ENCODE assay signal across 15 cellular contexts in the genomic region with DNA sequence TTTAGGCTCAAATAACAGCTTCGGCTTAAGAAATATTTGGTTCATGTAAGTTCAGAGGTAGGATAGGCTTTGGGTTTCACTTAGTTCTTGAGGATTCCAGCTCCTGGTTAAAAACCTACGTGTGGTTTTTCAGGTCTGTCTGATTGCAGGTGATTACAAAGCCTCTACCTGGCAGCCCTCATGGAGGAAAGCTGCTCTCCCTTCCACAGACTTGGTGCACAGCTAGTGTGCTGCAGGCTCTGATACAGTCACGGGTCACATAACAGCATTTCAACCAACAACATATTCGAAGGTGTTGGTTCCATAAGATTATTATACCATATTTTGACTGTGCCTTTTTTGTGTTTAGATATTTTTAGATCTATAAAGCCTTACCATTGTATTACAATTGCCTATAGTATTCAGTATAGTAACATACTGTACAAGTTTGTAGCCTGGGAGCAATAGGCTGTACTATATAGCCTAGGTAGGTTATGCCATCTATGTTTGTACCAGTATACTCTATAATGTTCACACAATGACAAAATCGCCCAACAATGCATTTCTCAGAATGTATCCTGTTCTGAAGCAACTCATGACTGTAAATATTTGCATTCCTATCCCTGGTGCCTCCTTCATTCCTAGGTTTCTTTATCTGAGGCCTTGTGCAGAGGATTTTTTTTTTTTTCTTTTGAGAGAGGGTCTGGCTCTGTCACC. TPM values are rescaled to one million over a fixed set of nuclear protein-coding genes. Genes with fewer than 3 reads are reported as not detected.
DNase-seq lines count a peak whose midpoint lies in the region; ATAC-seq, FAIRE-seq and TF ChIP-seq lines count a peak whose summit lies in the region.
"Had no signal": no experiment of that assay in that cellular context is flagged by ENCODE, and none has a peak within 500 bp of the region (broad histone marks: within the 10 kb centered on the region; RNA-seq: fewer than 3 reads in every experiment).

No MANE protein-coding gene starts in this region.

- DNase-seq in A549 (ENCODE audit: low read depth in 1 of 2, low spot score in 1 of 2) (peak in 1 of 2 experiments; percentile 62), GM12892 (ENCODE audit: insufficient read length) (no peak), RWPE2 (ENCODE audit: low spot score) (no peak), hepatocyte (ENCODE audit: low spot score) (peak; percentile 44), COLO668 (lab: John Stamatoyannopoulos, UW; ENCODE audit: unreplicated experiment) (no peak), SKM-1 (lab: John Stamatoyannopoulos, UW; ENCODE audit: unreplicated experiment) (no peak), NCI-H2029 (lab: John Stamatoyannopoulos, UW) (no peak)
- DNase-seq: ACHN; activated naive CD4-positive, alpha-beta T cell; colonic mucosa; NCI-H2081 treated with DMSO at 0.1 percent for 48 hours; NCI-H526 treated with DMSO at 0.1 percent for 48 hours; stomach had no signal

- TF ChIP-seq POLR2A in A549 (IDR thresholded peaks at IDR 0.05; ENCODE audit: low read length) (no peak), GM12892 (IDR thresholded peaks at IDR 0.05; ENCODE audit: low read depth, low read length) (no peak)

- H3K79me2 ChIP-seq in hepatocyte, result no peaks in the 10 kb centered on the region

- peaks cover 31% of the 10 kb centered on the region for H3K4me1 ChIP-seq in A549
- H3K4me1 ChIP-seq in RWPE2 (ENCODE audit: insufficient read depth, poor library complexity, severe bottlenecking), result peaks cover 1% of the 10 kb centered on the region
- H3K4me1 ChIP-seq in hepatocyte (ENCODE audit: insufficient read depth), result peaks cover 22% of the 10 kb centered on the region
- H3K4me1 ChIP-seq: colonic mucosa had no signal

- H3K4me3 ChIP-seq in A549, result no peak overlapping the region
- no peak overlapping the region for H3K4me3 ChIP-seq in RWPE2 (ENCODE audit: severe bottlenecking)
- H3K4me3 ChIP-seq in hepatocyte, result no peak overlapping the region
- H3K4me3 ChIP-seq: ascending aorta, colonic mucosa, stomach had no signal

- H3K27ac ChIP-seq in A549, result peak overlapping the region; percentile 68 to 82
- H3K27ac ChIP-seq in RWPE2 (ENCODE audit: poor library complexity, severe bottlenecking), result no peak overlapping the region
- peak overlapping the region; percentile 92 for H3K27ac ChIP-seq in hepatocyte
- H3K27ac ChIP-seq: ascending aorta, colonic mucosa, stomach had no signal

- ATAC-seq in A549 (peak; percentile 63 to 84), RWPE2 (ENCODE audit: low read depth) (peak; percentile 43; the same call in 2 of the 3 replicates), GM21723 (IDR thresholded peaks at IDR 0.05; ENCODE audit: unreplicated experiment) (no peak)

- H3K9me2 ChIP-seq in hepatocyte (replicated peaks; ENCODE audit: insufficient read depth), result no peaks in the 10 kb centered on the region

- WGBS in A549 (ENCODE audit: missing lambda C conversion rate), result 57% methylated on average over 5 of the region's 5 CpGs
- 62% methylated on average over 5 of the region's 5 CpGs for WGBS in hepatocyte (ENCODE audit: low lambda C conversion rate, missing lambda C conversion rate)

- H3K27me3 ChIP-seq in RWPE2 (ENCODE audit: insufficient read depth, poor library complexity, severe bottlenecking) (no peaks in the 10 kb centered on the region), hepatocyte (no peaks in the 10 kb centered on the region)
- H3K27me3 ChIP-seq: ascending aorta, colonic mucosa, stomach had no signal

- H3K4me2 ChIP-seq in A549 (peak overlapping the region; percentile 69), hepatocyte (peak overlapping the region; percentile 59)

- no peaks in the 10 kb centered on the region for H3K36me3 ChIP-seq in RWPE2 (ENCODE audit: low read depth)
- no peaks in the 10 kb centered on the region for H3K36me3 ChIP-seq in hepatocyte (replicated peaks; ENCODE audit: insufficient read depth, low read depth)
- H3K36me3 ChIP-seq: ascending aorta, colonic mucosa, stomach had no signal

- POLR2A ChIA-PET in A549 (lab: Yijun Ruan, JAX), result interaction anchor here (1.9 kb wide), 1 partner anchor 8 kb away, joined by 8 read pairs; a partner anchor contains a TSS

- H3K9me3 ChIP-seq in A549, result no peaks in the 10 kb centered on the region
- no peaks in the 10 kb centered on the region for H3K9me3 ChIP-seq in RWPE2 (ENCODE audit: severe bottlenecking)
- no peaks in the 10 kb centered on the region for H3K9me3 ChIP-seq in hepatocyte (ENCODE audit: low read depth)
- H3K9me3 ChIP-seq: ascending aorta, colonic mucosa, stomach had no signal

- FAIRE-seq in A549 (lab: Jason Lieb, UNC) (no peak), GM12892 (lab: Jason Lieb, UNC) (peak; percentile 48)

- CTCF ChIA-PET in A549 (lab: Yijun Ruan, JAX), result interaction anchor here (0.6 to 5.3 kb wide), 4 partner anchors 9 to 47 kb away, joined by 3 to 23 read pairs (median 7); a partner anchor contains a TSS

- no peaks in the 10 kb centered on the region for H4K20me1 ChIP-seq in hepatocyte (ENCODE audit: insufficient read depth, poor library complexity, severe bottlenecking)

- TF ChIP-seq EP300 in A549 (IDR thresholded peaks at IDR 0.05), result no peak

- peak overlapping the region; percentile 52 for H2AFZ ChIP-seq in hepatocyte

- no peak for TF ChIP-seq RAD21 in A549 (conservative IDR thresholded peaks at IDR 0.05 in 1 of 2, IDR thresholded peaks at IDR 0.05 in 1 of 2)

- no peak for TF ChIP-seq CTCF in A549 (IDR thresholded peaks at IDR 0.05)
- TF ChIP-seq CTCF in RWPE2 (IDR thresholded peaks at IDR 0.05; ENCODE audit: poor library complexity, severe bottlenecking), result no peak
- no peak for TF ChIP-seq CTCF in hepatocyte (IDR thresholded peaks at IDR 0.05; ENCODE audit: poor library complexity)

TF ChIP-seq in A549, 52 proteins besides CTCF, POLR2A, EP300 and RAD21:
- TF ChIP-seq FOSL2 (IDR thresholded peaks at IDR 0.05) (no peak), FOSL2 (CRISPR knock-in tag; IDR thresholded peaks at IDR 0.05) (0 out of 2 replicates have a peak, but pooled peaks have one; percentile 36), JUN (IDR thresholded peaks at IDR 0.05) (no peak), CEBPB (IDR thresholded peaks at IDR 0.05) (peak in 1 of 2 experiments; percentile 65; a peak in 2 of 4 replicates), CHD2 (IDR thresholded peaks at IDR 0.05; ENCODE audit: low read length, partially characterized antibody) (no peak), NPAS2 (CRISPR knock-in tag; IDR thresholded peaks at IDR 0.05; ENCODE audit: borderline replicate concordance) (no peak)

RNA-seq across cellular contexts. Expression of a gene that starts 8.0 kb away (rescaled TPM):
- polyA plus RNA-seq in A549 (2011; rRNA removed), result 16.1 and 18.5 TPM in 2 replicates
- polyA plus RNA-seq in A549 (2012; cell fraction: cytosol; rRNA removed), result 6.6 and 7.4 TPM in 2 replicates
- polyA plus RNA-seq in A549 (2012; cell fraction: nucleus; rRNA removed), result 1.9 and 4.0 TPM in 2 replicates
- polyA plus RNA-seq in A549 (2017; fragmentation: RNase III; extraction: RNeasy Plus Mini Kit Qiagen cat#74134 plus additional on column Dnase treatment), result 7.2 to 8.0 TPM (median 7.8 TPM) in 3 replicates
- 21.8 and 22.6 TPM in 2 replicates for polyA minus RNA-seq in A549 (2011; rRNA and poly(A)+ RNA removed)
- polyA plus RNA-seq in GM12892 (2012; ENCODE audit: missing spikeins), result 29.5 TPM
- 39.2 and 41.9 TPM in 2 replicates for total RNA-seq in hepatocyte
- polyA plus RNA-seq in hepatocyte, result 8.8 and 20.5 TPM in 2 replicates

RNA-seq across cellular contexts. Expression of a gene that starts 46.5 kb away (rescaled TPM):
- polyA plus RNA-seq in A549 (2011; rRNA removed), result 164 and 208 TPM in 2 replicates
- polyA plus RNA-seq in A549 (2012; cell fraction: cytosol; rRNA removed), result 157 and 170 TPM in 2 replicates
- 36.4 and 53.7 TPM in 2 replicates for polyA plus RNA-seq in A549 (2012; cell fraction: nucleus; rRNA removed)
- polyA plus RNA-seq in A549 (2017; fragmentation: RNase III; extraction: RNeasy Plus Mini Kit Qiagen cat#74134 plus additional on column Dnase treatment), result 123 to 139 TPM (median 134 TPM) in 3 replicates
- polyA minus RNA-seq in A549 (2011; rRNA and poly(A)+ RNA removed), result 195 and 198 TPM in 2 replicates
- polyA plus RNA-seq in GM12892 (2012; ENCODE audit: missing spikeins), result 25.6 TPM
- total RNA-seq in hepatocyte, result 57.3 and 63.6 TPM in 2 replicates
- polyA plus RNA-seq in hepatocyte, result 199 and 208 TPM in 2 replicates
